In genomic region chr7:89770156-89770555, GRCh38 we compare ENCODE assay signal across 7 cellular contexts.
"Had no signal": no experiment of that assay in that cellular context is flagged by ENCODE, and none has a peak within 500 bp of the region (broad histone marks: within the 10 kb centered on the region; RNA-seq: fewer than 3 reads in every experiment).

No MANE protein-coding gene starts in this region.

- ATAC-seq: HCT116, HepG2 had no signal

- DNase-seq: GM23248, GOT3, H7, HFFc6, KBM-7 had no signal
